8 cellular contexts compared by ENCODE assay signal in genomic region chr22:37658133-37659065, GRCh38. TPM values are rescaled to one million over a fixed set of nuclear protein-coding genes. Genes with fewer than 3 reads are reported as not detected.
A peak's percentile ranks its signal among the peaks of the same experiment; 100 is the strongest.
DNase-seq lines count a peak whose midpoint lies in the region; ATAC-seq and TF ChIP-seq lines count a peak whose summit lies in the region.

PDXP (plus strand) TSS chr22:37658723; CDS start chr22:37658783, 60 bp downstream.

- TF ChIP-seq CTCF in omental fat pad (IDR thresholded peaks at IDR 0.05): no peak
- TF ChIP-seq CTCF in thoracic aorta (IDR thresholded peaks at IDR 0.05): no peak

- H3K27ac Mint-ChIP-seq in activated naive CD4-positive, alpha-beta T cell treated with anti-CD3 and anti-CD28 coated beads, Interleukin-2, amount 50 U/mL, for 72 hours: peak within 1 kb of the TSS; percentile 89

- peak within 1 kb of the TSS; percentile 81 to 83 for H3K27ac ChIP-seq in thoracic aorta

- no peaks in the 10 kb centered on the region for H3K9me3 Mint-ChIP-seq in activated naive CD4-positive, alpha-beta T cell treated with anti-CD3 and anti-CD28 coated beads, Interleukin-2, amount 50 U/mL, for 72 hours

- peak within 1 kb of the TSS; percentile 83 for H3K4me3 ChIP-seq in GM08714 (ENCODE audit: low read length)
- H3K4me3 ChIP-seq in thoracic aorta: peak within 1 kb of the TSS; percentile 71

- H3K9me3 ChIP-seq in thoracic aorta: no peaks in the 10 kb centered on the region

- peak; percentile 100 for DNase-seq in NCI-H1092 treated with DMSO at 0.1 percent for 48 hours (lab: John Stamatoyannopoulos, UW)
- peak; percentile 99 for DNase-seq in SKM-1 (lab: John Stamatoyannopoulos, UW; ENCODE audit: unreplicated experiment)
- DNase-seq in activated naive CD4-positive, alpha-beta T cell treated with anti-CD3 and anti-CD28 coated beads, Interleukin-2, amount 50 U/mL, for 72 hours (ENCODE audit: low spot score in 2 of 2): peak; percentile 97 to 99
- peak; percentile 100 for DNase-seq in glomerular visceral epithelial cell (ENCODE audit: extremely low spot score)
- DNase-seq in omental fat pad (ENCODE audit: low spot score): peak; percentile 94
- peak; percentile 97 for DNase-seq in thoracic aorta (ENCODE audit: low spot score)

- H3K4me1 ChIP-seq in thoracic aorta (ENCODE audit: control insufficient read depth in 1 of 2, low read depth in 2 of 2): peaks cover 11 to 39% of the 10 kb centered on the region in 2 donors

- no peaks in the 10 kb centered on the region for H3K36me3 ChIP-seq in thoracic aorta

- H3K36me3 Mint-ChIP-seq in activated naive CD4-positive, alpha-beta T cell treated with anti-CD3 and anti-CD28 coated beads, Interleukin-2, amount 50 U/mL, for 72 hours: peaks cover 7 to 20% of the 10 kb centered on the region in 2 donors

- H3K27me3 ChIP-seq in thoracic aorta (replicated peaks; ENCODE audit: insufficient read depth): no peaks in the 10 kb centered on the region

- ATAC-seq in HG02610 (IDR thresholded peaks at IDR 0.05; ENCODE audit: unreplicated experiment): peak; percentile 73
- peak; percentile 96 to 98 for ATAC-seq in activated naive CD4-positive, alpha-beta T cell treated with anti-CD3 and anti-CD28 coated beads, Interleukin-2, amount 50 U/mL, for 72 hours
- ATAC-seq in omental fat pad (ENCODE audit: low FRiP score): peak; percentile 99
- ATAC-seq in thoracic aorta (ENCODE audit: insufficient number of reproducible peaks, low FRiP score, low read depth): peak; percentile 95

RNA-seq across cellular contexts. Expression of gene PDXP, which starts in this region (rescaled TPM):
- total RNA-seq in activated naive CD4-positive, alpha-beta T cell treated with anti-CD3 and anti-CD28 coated beads, Interleukin-2, amount 50 U/mL, for 72 hours: 10 to 100 TPM; 34.5 to 38.2 TPM
- total RNA-seq in omental fat pad: 1 to 10 TPM; 3.8 to 5.4 (median 4.3) TPM
- 10 to 100 TPM in 1 of 2 donors, 1 to 10 TPM in 1; 6.3 to 13.8 TPM for total RNA-seq in thoracic aorta

Comparison
In these comparisons a context has a peak if more than half of its experiments do, and no peak if none do; other contexts are left out.
1. Peak in every context shown above with its lines: DNase-seq, ATAC-seq, H3K4me3 ChIP-seq and H3K27ac ChIP-seq.